In genomic region chr17:81238815-81239713, GRCh38 we compare ENCODE assay signal across 1 cellular context.
TF ChIP-seq lines count a peak whose summit lies in the region.

Gene NDUFAF8, plus strand, starts transcription at chr17:81239318. Its CDS starts 46 bp downstream, at chr17:81239364.
Gene TEPSIN, minus strand, starts transcription at chr17:81239055. Its CDS starts 22 bp downstream, at chr17:81239033.

TF ChIP-seq in HepG2, 621 proteins besides CTCF, POLR2A, EP300 and RAD21 (continued from another document and continues in another):
- no peak for TF ChIP-seq HNF4G (IDR thresholded peaks at IDR 0.05; ENCODE audit: borderline replicate concordance, low read depth, low read length)
- 0 out of 2 replicates have a peak, but pooled peaks have one; percentile 56 for TF ChIP-seq HNF4G (CRISPR knock-in tag; IDR thresholded peaks at IDR 0.05; ENCODE audit: borderline replicate concordance, low read depth)
- TF ChIP-seq ZNF772 (CRISPR knock-in tag; IDR thresholded peaks at IDR 0.05) = no peak
- no peak for TF ChIP-seq NFATC3 (CRISPR knock-in tag; IDR thresholded peaks at IDR 0.05)
- TF ChIP-seq PRDM4 (CRISPR knock-in tag; IDR thresholded peaks at IDR 0.05; ENCODE audit: borderline replicate concordance) = no peak
- no peak for TF ChIP-seq AFF4 (CRISPR knock-in tag; IDR thresholded peaks at IDR 0.05)
- TF ChIP-seq RERE (CRISPR knock-in tag; IDR thresholded peaks at IDR 0.05; ENCODE audit: low read depth) = 0 out of 2 replicates have a peak, but pooled peaks have one; percentile 15
- TF ChIP-seq ZIK1 (CRISPR knock-in tag; IDR thresholded peaks at IDR 0.05; ENCODE audit: borderline replicate concordance, low read depth) = no peak
- TF ChIP-seq FUBP1 (CRISPR knock-in tag; IDR thresholded peaks at IDR 0.05; ENCODE audit: borderline replicate concordance) = no peak
- TF ChIP-seq MNT (IDR thresholded peaks at IDR 0.05) = peak; percentile 47; the same call in 1 of the 2 replicates
- no peak for TF ChIP-seq ZNF724P (CRISPR knock-in tag; IDR thresholded peaks at IDR 0.05; ENCODE audit: borderline replicate concordance)
- peak; percentile 92 for TF ChIP-seq POLR2G (IDR thresholded peaks at IDR 0.05; ENCODE audit: low read depth, low read length)
- no peak for TF ChIP-seq SOX6 (IDR thresholded peaks at IDR 0.05)
- TF ChIP-seq SOX6 (CRISPR knock-in tag; IDR thresholded peaks at IDR 0.05) = no peak; the same call in 1 of the 2 replicates
- no peak for TF ChIP-seq USF2 (IDR thresholded peaks at IDR 0.05; ENCODE audit: low read depth, low read length)
- no peak for TF ChIP-seq USF2 (CRISPR knock-in tag; IDR thresholded peaks at IDR 0.05; ENCODE audit: borderline replicate concordance)
- TF ChIP-seq ATF2 (CRISPR knock-in tag; IDR thresholded peaks at IDR 0.05) = no peak
- no peak for TF ChIP-seq MBNL3 (CRISPR knock-in tag; conservative IDR thresholded peaks at IDR 0.05)
- TF ChIP-seq ZSCAN20 (CRISPR knock-in tag; IDR thresholded peaks at IDR 0.05; ENCODE audit: borderline replicate concordance) = peak; percentile 35; the same call in 1 of the 2 replicates
- TF ChIP-seq ELF3 (CRISPR knock-in tag; IDR thresholded peaks at IDR 0.05) = peak; percentile 26; the same call in 1 of the 2 replicates
- no peak for TF ChIP-seq BRF2 (CRISPR knock-in tag; IDR thresholded peaks at IDR 0.05)
